Comparison of ENCODE assay signal across 8 cellular contexts in the genomic region with DNA sequence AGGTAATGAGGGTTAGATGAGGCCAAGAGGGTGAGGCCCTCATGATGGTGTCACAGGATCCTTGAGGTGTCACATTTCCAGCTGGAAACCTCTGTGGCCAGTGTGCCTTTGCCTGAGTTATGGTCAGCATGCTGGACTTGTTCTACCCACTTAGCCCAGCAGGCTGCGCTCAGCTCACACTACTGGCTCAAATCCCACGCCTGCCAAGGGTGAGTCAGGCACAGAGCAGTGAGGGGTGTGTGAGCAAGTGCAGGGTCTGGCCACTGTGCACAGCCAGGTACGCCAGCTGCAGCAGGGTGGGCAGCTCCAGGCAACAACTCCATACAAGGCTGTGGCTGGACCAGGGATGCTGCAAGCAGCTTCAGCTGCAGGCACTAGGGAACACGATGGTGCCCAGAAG.
DNase-seq lines count a peak whose midpoint lies in the region; ATAC-seq and TF ChIP-seq lines count a peak whose summit lies in the region.

No MANE protein-coding gene starts in this region.

- no peak overlapping the region for H2AK5ac ChIP-seq in mesendoderm (ENCODE audit: low read length)

- H2BK5ac ChIP-seq in mesendoderm (ENCODE audit: low read length) = no peak overlapping the region

- no peak overlapping the region for H3K56ac ChIP-seq in mesendoderm (ENCODE audit: low read length)

- DNase-seq in GM06990 (ENCODE audit: extremely low read depth, insufficient read length) (no peak), body of pancreas (peak; percentile 59 to 77 (median 62)), mesendoderm (peak; percentile 83), germinal center (ENCODE audit: low spot score) (no peak), epidermal melanocyte (ENCODE audit: insufficient read length, low spot score) (no peak), NCI-H2107 treated with DMSO at 0.1 percent for 48 hours (lab: John Stamatoyannopoulos, UW; ENCODE audit: unreplicated experiment) (no peak)

- H3K79me1 ChIP-seq in mesendoderm (ENCODE audit: low read length) = no peaks in the 10 kb centered on the region

- no peaks in the 10 kb centered on the region for H3K27me3 ChIP-seq in GM06990 (replicated peaks; ENCODE audit: control insufficient read depth, insufficient read depth, low read length)
- no peaks in the 10 kb centered on the region for H3K27me3 ChIP-seq in body of pancreas
- no peaks in the 10 kb centered on the region for H3K27me3 ChIP-seq in mesendoderm (ENCODE audit: insufficient read depth, low read length, poor library complexity)

- H3K27ac ChIP-seq in body of pancreas = no peak overlapping the region
- no peak overlapping the region for H3K27ac ChIP-seq in mesendoderm (ENCODE audit: low read depth, low read length)

- TF ChIP-seq POLR2A in body of pancreas (IDR thresholded peaks at IDR 0.05) = no peak

- H2BK120ac ChIP-seq in mesendoderm (ENCODE audit: low read depth, low read length) = no peak overlapping the region

- H4K8ac ChIP-seq in mesendoderm (ENCODE audit: low read depth, low read length) = no peak overlapping the region

- H3K4me2 ChIP-seq in mesendoderm (ENCODE audit: low read length) = no peak overlapping the region

- H3K9me3 ChIP-seq in body of pancreas = no peaks in the 10 kb centered on the region

- TF ChIP-seq CTCF in GM06990 (IDR thresholded peaks at IDR 0.05; ENCODE audit: insufficient read depth, low read length, poor library complexity, severe bottlenecking) (peak; percentile 60), body of pancreas (IDR thresholded peaks at IDR 0.05) (peak; percentile 26 to 78 (median 60))

- no peaks in the 10 kb centered on the region for H3K4me1 ChIP-seq in body of pancreas
- H3K4me1 ChIP-seq in mesendoderm (ENCODE audit: control insufficient read depth, low read depth, low read length) = no peaks in the 10 kb centered on the region

- H3K4ac ChIP-seq in mesendoderm (ENCODE audit: low read depth, low read length) = no peak overlapping the region

- no peaks in the 10 kb centered on the region for H3K79me2 ChIP-seq in mesendoderm (ENCODE audit: control insufficient read depth, insufficient read depth, low read length)

- H3K18ac ChIP-seq in mesendoderm (ENCODE audit: low read length) = no peak overlapping the region

- H3K9ac ChIP-seq in mesendoderm (ENCODE audit: low read length) = no peak overlapping the region

- H3K4me3 ChIP-seq in GM06990 (replicated peaks; ENCODE audit: low read depth, low read length) (no peak overlapping the region), body of pancreas (no peak overlapping the region), mesendoderm (ENCODE audit: low read length) (no peak overlapping the region)

- no peak overlapping the region for H4K5ac ChIP-seq in mesendoderm (ENCODE audit: low read length)

- H3K23ac ChIP-seq in mesendoderm (ENCODE audit: low read length) = no peak overlapping the region

- WGBS in body of pancreas, 2 donors = 30 to 44% methylated on average over 2 to 4 of the region's 4 CpGs
- WGBS in mesendoderm (ENCODE audit: extremely low coverage, insufficient coverage, low lambda C conversion rate) = no CpG with 5 or more reads among the region's 4 CpGs

- H2BK15ac ChIP-seq in mesendoderm (replicated peaks; ENCODE audit: low read depth) = no peak overlapping the region

- ATAC-seq in HG02981 (IDR thresholded peaks at IDR 0.05; ENCODE audit: unreplicated experiment) (peak; percentile 67), body of pancreas (peak; percentile 80), GM21381 (IDR thresholded peaks at IDR 0.05; ENCODE audit: unreplicated experiment) (no peak)

- no peaks in the 10 kb centered on the region for H3K36me3 ChIP-seq in GM06990 (ENCODE audit: control insufficient read depth, insufficient read depth, low read length)
- H3K36me3 ChIP-seq in body of pancreas (replicated peaks in 1 of 2; ENCODE audit: insufficient read depth in 1 of 2, low read depth in 2 of 2) = no peaks in the 10 kb centered on the region
- H3K36me3 ChIP-seq in mesendoderm (ENCODE audit: control insufficient read depth, insufficient read depth, low read length) = no peaks in the 10 kb centered on the region

- intact Hi-C loops in body of pancreas (cut with DNase I) = no loop called here

Comparison
In these comparisons a context has a peak if more than half of its experiments do, and no peak if none do; other contexts are left out.
1. DNase-seq: peak in body of pancreas (4 of 4) and mesendoderm (single experiment); none in GM06990 (single experiment), germinal center (single experiment), epidermal melanocyte (single experiment) and NCI-H2107 treated with DMSO at 0.1 percent for 48 hours (single experiment).